In genomic region chr2:152415231-152415642, GRCh38 we compare ENCODE assay signal across 12 cellular contexts.
DNase-seq lines count a peak whose midpoint lies in the region; ATAC-seq and TF ChIP-seq lines count a peak whose summit lies in the region.
"Had no signal": no experiment of that assay in that cellular context is flagged by ENCODE, and none has a peak within 500 bp of the region (broad histone marks: within the 10 kb centered on the region; RNA-seq: fewer than 3 reads in every experiment).

No MANE protein-coding gene starts in this region.

- POLR2A ChIA-PET in RWPE1 (lab: Yijun Ruan, JAX; ENCODE audit: low non-redundant PET), result no interaction called here

- DNase-seq in activated T-cell treated with anti-CD3 and anti-CD28 coated beads for 48 hours (ENCODE audit: low read depth) (peak; percentile 22), activated T-cell treated with anti-CD3 and anti-CD28 coated beads for 4 hours (no peak), RWPE1 (ENCODE audit: low spot score) (peak; percentile 49), fibroblast of pulmonary artery (ENCODE audit: low read depth) (peak; percentile 74), NCI-H526 (lab: John Stamatoyannopoulos, UW) (no peak)
- DNase-seq in stimulated activated naive CD8-positive, alpha-beta T cell treated with anti-CD3 and anti-CD28 coated beads, Interleukin-15, Interleukin-2, amounts not matched to agents 100 U/mL and 50 U/mL, for 24 hours, result peak; percentile 10
- DNase-seq in activated effector memory CD4-positive, alpha-beta T cell treated with anti-CD3 and anti-CD28 coated beads, Interleukin-2, amount 50 U/mL, for 16 hours, result no peak
- DNase-seq: amniotic stem cell, NCI-H2081 treated with DMSO at 0.1 percent for 48 hours, T-helper 17 cell had no signal

- no peak overlapping the region for H3K27ac ChIP-seq in RWPE1
- H3K27ac ChIP-seq: BLaER1 had no signal

- no peak overlapping the region for H3K4me3 ChIP-seq in fibroblast of pulmonary artery (replicated peaks; ENCODE audit: low read depth, low read length)
- H3K4me3 ChIP-seq: BLaER1 had no signal

- ATAC-seq in stimulated activated naive CD8-positive, alpha-beta T cell treated with anti-CD3 and anti-CD28 coated beads, Interleukin-15, Interleukin-2, amounts not matched to agents 100 U/mL and 50 U/mL, for 24 hours, result peak; percentile 98
- ATAC-seq in GM21526 (IDR thresholded peaks at IDR 0.05; ENCODE audit: low FRiP score, unreplicated experiment), result no peak
- ATAC-seq: T-helper 17 cell had no signal

- CTCF ChIA-PET in RWPE1 (lab: Yijun Ruan, JAX), result no interaction called here

- no peak for TF ChIP-seq CTCF in RWPE1 (conservative IDR thresholded peaks at IDR 0.05; ENCODE audit: low read depth)
- no peak for TF ChIP-seq CTCF in fibroblast of pulmonary artery (IDR thresholded peaks at IDR 0.05; ENCODE audit: low read length, missing control alignments)

Comparison
In these comparisons a context has a peak if more than half of its experiments do, and no peak if none do; other contexts are left out.
1. DNase-seq: peak in activated T-cell treated with anti-CD3 and anti-CD28 coated beads for 48 hours (single experiment), RWPE1 (single experiment), fibroblast of pulmonary artery (single experiment) and stimulated activated naive CD8-positive, alpha-beta T cell treated with anti-CD3 and anti-CD28 coated beads, Interleukin-15, Interleukin-2, amounts not matched to agents 100 U/mL and 50 U/mL, for 24 hours (single experiment); none in activated T-cell treated with anti-CD3 and anti-CD28 coated beads for 4 hours (single experiment), NCI-H526 (0 of 2) and activated effector memory CD4-positive, alpha-beta T cell treated with anti-CD3 and anti-CD28 coated beads, Interleukin-2, amount 50 U/mL, for 16 hours (single experiment).